ENCODE assay signal across 10 cellular contexts in genomic region chr1:234564035-234565029, GRCh38. TPM values are rescaled to one million over a fixed set of nuclear protein-coding genes. Genes with fewer than 3 reads are reported as not detected.
DNase-seq lines count a peak whose midpoint lies in the region; ATAC-seq, FAIRE-seq and TF ChIP-seq lines count a peak whose summit lies in the region.
"Had no signal": no experiment of that assay in that cellular context is flagged by ENCODE, and none has a peak within 500 bp of the region (broad histone marks: within the 10 kb centered on the region; RNA-seq: fewer than 3 reads in every experiment).

No MANE protein-coding gene starts in this region.

- POLR2A ChIA-PET in HEK293 (lab: Yijun Ruan, JAX) = interaction anchor here (1.0 to 1.5 kb wide), 3 partner anchors 11 to 20 kb away, joined by 3 to 5 read pairs (median 4); no protein-coding TSS in a partner anchor
- POLR2A ChIA-PET in CD4-positive, alpha-beta T cell (lab: Charles Lee) = no interaction called here

- H3K4me3 Mint-ChIP-seq in astrocyte (ENCODE audit: unreplicated experiment) = no peak overlapping the region
- no peak overlapping the region for H3K4me3 Mint-ChIP-seq in CD4-positive, alpha-beta T cell
- H3K4me3 Mint-ChIP-seq in activated T-helper 1 cell treated with anti-CD3 and anti-CD28 coated beads, Interleukin-12 subunit alpha, Interleukin-12 subunit beta, Interleukin-2, Interleukin-4 antibody, amounts not matched to agents 30 ng/mL and 10 ng/mL and 1 ng/mL, durations not matched to agents 14 hours and 24 hours and 36 hours = no peak overlapping the region

- peaks cover 14% of the 10 kb centered on the region for H3K4me1 ChIP-seq in HEK293 (ENCODE audit: control insufficient read depth, insufficient read depth, low read length)
- H3K4me1 ChIP-seq in astrocyte (ENCODE audit: insufficient read depth, low read length) = peaks cover 21% of the 10 kb centered on the region
- no peaks in the 10 kb centered on the region for H3K4me1 ChIP-seq in MM.1S (ENCODE audit: low read length)

- H2AFZ ChIP-seq in astrocyte (ENCODE audit: low read depth, low read length) (no peak overlapping the region), MM.1S (ENCODE audit: low read length) (no peak overlapping the region)

- no peaks in the 10 kb centered on the region for H3K9me2 ChIP-seq in MM.1S (replicated peaks; ENCODE audit: insufficient read depth, low read length)

- ATAC-seq in CD4-positive, alpha-beta T cell (ENCODE audit: poor library complexity) = no peak
- ATAC-seq in GM19023 (IDR thresholded peaks at IDR 0.05; ENCODE audit: unreplicated experiment) = no peak

- H3K4me3 ChIP-seq in HEK293 (ENCODE audit: low read depth, low read length) (no peak overlapping the region), astrocyte (ENCODE audit: insufficient read depth, low read depth, low read length) (peak overlapping the region; percentile 6), MM.1S (ENCODE audit: low read length) (no peak overlapping the region)

- DNase-seq in ACHN = peak; percentile 88
- DNase-seq in astrocyte (ENCODE audit: low read depth) = peak; percentile 97
- DNase-seq in kidney tubule cell (ENCODE audit: low spot score) = peak; percentile 99
- DNase-seq in CD4-positive, alpha-beta T cell = no peak
- DNase-seq in activated T-helper 1 cell treated with anti-CD3 and anti-CD28 coated beads, Interleukin-12 subunit alpha, Interleukin-12 subunit beta, Interleukin-2, Interleukin-4 antibody, amounts not matched to agents 30 ng/mL and 10 ng/mL and 1 ng/mL, durations not matched to agents 14 hours and 24 hours and 36 hours (ENCODE audit: low spot score) = no peak
- no peak for DNase-seq in MM.1S
- DNase-seq: DMS 273 treated with DMSO at 0.1 percent for 48 hours, SHP77 had no signal

- H4K20me1 ChIP-seq in astrocyte (ENCODE audit: insufficient read depth, low read length) (no peaks in the 10 kb centered on the region), MM.1S (ENCODE audit: insufficient read depth, low read length) (no peaks in the 10 kb centered on the region)

- H3K27me3 ChIP-seq in astrocyte (ENCODE audit: insufficient read depth, low read length) = no peaks in the 10 kb centered on the region
- H3K27me3 ChIP-seq in CD4-positive, alpha-beta T cell (ENCODE audit: control insufficient read depth, insufficient read depth, low read length) = no peaks in the 10 kb centered on the region
- no peaks in the 10 kb centered on the region for H3K27me3 ChIP-seq in MM.1S (replicated peaks; ENCODE audit: insufficient read depth, low read length)

- H3K27me3 Mint-ChIP-seq in astrocyte (ENCODE audit: low read depth, unreplicated experiment) = no peaks in the 10 kb centered on the region
- no peaks in the 10 kb centered on the region for H3K27me3 Mint-ChIP-seq in CD4-positive, alpha-beta T cell
- no peaks in the 10 kb centered on the region for H3K27me3 Mint-ChIP-seq in activated T-helper 1 cell treated with anti-CD3 and anti-CD28 coated beads, Interleukin-12 subunit alpha, Interleukin-12 subunit beta, Interleukin-2, Interleukin-4 antibody, amounts not matched to agents 30 ng/mL and 10 ng/mL and 1 ng/mL, durations not matched to agents 14 hours and 24 hours and 36 hours (ENCODE audit: insufficient read depth)

- peak overlapping the region; percentile 97 for H3K27ac Mint-ChIP-seq in astrocyte (ENCODE audit: unreplicated experiment)
- H3K27ac Mint-ChIP-seq in CD4-positive, alpha-beta T cell = no peak overlapping the region
- H3K27ac Mint-ChIP-seq in activated T-helper 1 cell treated with anti-CD3 and anti-CD28 coated beads, Interleukin-12 subunit alpha, Interleukin-12 subunit beta, Interleukin-2, Interleukin-4 antibody, amounts not matched to agents 30 ng/mL and 10 ng/mL and 1 ng/mL, durations not matched to agents 14 hours and 24 hours and 36 hours = no peak overlapping the region

- no peaks in the 10 kb centered on the region for H3K9me3 Mint-ChIP-seq in astrocyte (ENCODE audit: unreplicated experiment)
- no peaks in the 10 kb centered on the region for H3K9me3 Mint-ChIP-seq in CD4-positive, alpha-beta T cell
- no peaks in the 10 kb centered on the region for H3K9me3 Mint-ChIP-seq in activated T-helper 1 cell treated with anti-CD3 and anti-CD28 coated beads, Interleukin-12 subunit alpha, Interleukin-12 subunit beta, Interleukin-2, Interleukin-4 antibody, amounts not matched to agents 30 ng/mL and 10 ng/mL and 1 ng/mL, durations not matched to agents 14 hours and 24 hours and 36 hours

- no peak overlapping the region for H3K27ac ChIP-seq in HEK293 (ENCODE audit: extremely low read depth, low read depth, low read length)
- peak overlapping the region; percentile 77 for H3K27ac ChIP-seq in astrocyte (ENCODE audit: low read depth, low read length)
- no peak overlapping the region for H3K27ac ChIP-seq in CD4-positive, alpha-beta T cell (ENCODE audit: low read depth, low read length)
- H3K27ac ChIP-seq in MM.1S (ENCODE audit: low read length) = no peak overlapping the region

- H3K9ac ChIP-seq in astrocyte (ENCODE audit: low read length) (peak overlapping the region; percentile 64), MM.1S (ENCODE audit: low read length) (no peak overlapping the region)

- intact Hi-C loops in CD4-positive, alpha-beta T cell (cut with DNase I, micrococcal nuclease) = no loop called here
- intact Hi-C loops in activated T-helper 1 cell treated with anti-CD3 and anti-CD28 coated beads, Interleukin-12 subunit alpha, Interleukin-12 subunit beta, Interleukin-2, Interleukin-4 antibody, amounts not matched to agents 30 ng/mL and 10 ng/mL and 1 ng/mL, durations not matched to agents 14 hours and 24 hours and 36 hours (cut with micrococcal nuclease) = no loop called here

- H3K79me2 ChIP-seq in astrocyte (ENCODE audit: insufficient read depth, low read length) = no peaks in the 10 kb centered on the region
- no peaks in the 10 kb centered on the region for H3K79me2 ChIP-seq in MM.1S (ENCODE audit: low read length)

- peak; percentile 98 for FAIRE-seq in astrocyte (lab: Jason Lieb, UNC)

- in situ Hi-C loops in ACHN (cut with HindIII; ENCODE audit: low pct_ligation_motif_present, low pct_unique_long_range_greater_than_20kb, low sequenced_read_pairs) = no loop called here

- CTCF ChIA-PET in HEK293 (lab: Yijun Ruan, JAX) = interaction anchor here (1.0 to 1.7 kb wide), 2 partner anchors 9 to 65 kb away, joined by 5 to 6 read pairs; no protein-coding TSS in a partner anchor
- CTCF ChIA-PET in CD4-positive, alpha-beta T cell (lab: Charles Lee) = no interaction called here

- TF ChIP-seq CTCF in HEK293 (tag by site-specific recombination; IDR thresholded peaks at IDR 0.05) = no peak
- no peak for TF ChIP-seq CTCF in astrocyte (IDR thresholded peaks at IDR 0.05; ENCODE audit: insufficient read depth, low read depth, low read length)
- no peak for TF ChIP-seq CTCF in CD4-positive, alpha-beta T cell (IDR thresholded peaks at IDR 0.05)
- TF ChIP-seq CTCF in MM.1S (IDR thresholded peaks at IDR 0.05; ENCODE audit: low read length) = no peak

- H3K9me3 ChIP-seq in HEK293 (ENCODE audit: control insufficient read depth, insufficient read depth, low read depth, low read length) = no peaks in the 10 kb centered on the region
- no peaks in the 10 kb centered on the region for H3K9me3 ChIP-seq in astrocyte (ENCODE audit: insufficient read depth, low read depth, low read length)
- H3K9me3 ChIP-seq in CD4-positive, alpha-beta T cell (ENCODE audit: control insufficient read depth, low read length) = no peaks in the 10 kb centered on the region
- no peaks in the 10 kb centered on the region for H3K9me3 ChIP-seq in MM.1S (replicated peaks; ENCODE audit: insufficient read depth, low read length)

- H3F3A ChIP-seq in MM.1S (ENCODE audit: insufficient read depth, low read length) = no peaks in the 10 kb centered on the region

- H3K36me3 ChIP-seq in HEK293 (ENCODE audit: control insufficient read depth in 2 of 2, insufficient read depth in 1 of 2, low read length in 2 of 2) (no peaks in the 10 kb centered on the region), astrocyte (ENCODE audit: insufficient read depth, low read length) (no peaks in the 10 kb centered on the region), MM.1S (replicated peaks; ENCODE audit: insufficient read depth, low read length) (no peaks in the 10 kb centered on the region)

- peak overlapping the region; percentile 60 for H3K4me2 ChIP-seq in astrocyte (ENCODE audit: low read length)
- H3K4me2 ChIP-seq in MM.1S (ENCODE audit: low read depth, low read length) = no peak overlapping the region

- peaks cover 21% of the 10 kb centered on the region for H3K4me1 Mint-ChIP-seq in astrocyte (ENCODE audit: low read depth, unreplicated experiment)
- no peaks in the 10 kb centered on the region for H3K4me1 Mint-ChIP-seq in CD4-positive, alpha-beta T cell (ENCODE audit: low read depth)
- peaks cover 7% of the 10 kb centered on the region for H3K4me1 Mint-ChIP-seq in activated T-helper 1 cell treated with anti-CD3 and anti-CD28 coated beads, Interleukin-12 subunit alpha, Interleukin-12 subunit beta, Interleukin-2, Interleukin-4 antibody, amounts not matched to agents 30 ng/mL and 10 ng/mL and 1 ng/mL, durations not matched to agents 14 hours and 24 hours and 36 hours (ENCODE audit: low read depth)

- no peaks in the 10 kb centered on the region for H3K36me3 Mint-ChIP-seq in astrocyte (ENCODE audit: low read depth, unreplicated experiment)
- no peaks in the 10 kb centered on the region for H3K36me3 Mint-ChIP-seq in CD4-positive, alpha-beta T cell (ENCODE audit: low read depth)
- H3K36me3 Mint-ChIP-seq in activated T-helper 1 cell treated with anti-CD3 and anti-CD28 coated beads, Interleukin-12 subunit alpha, Interleukin-12 subunit beta, Interleukin-2, Interleukin-4 antibody, amounts not matched to agents 30 ng/mL and 10 ng/mL and 1 ng/mL, durations not matched to agents 14 hours and 24 hours and 36 hours (ENCODE audit: low read depth) = peaks cover 2% of the 10 kb centered on the region

TF ChIP-seq in HEK293, 187 proteins besides CTCF, POLR2A, EP300 and RAD21 (continues in another document):
- no peak for TF ChIP-seq ZNF449 (tag by site-specific recombination; IDR thresholded peaks at IDR 0.05)
- no peak for TF ChIP-seq ZNF423 (tag by site-specific recombination; IDR thresholded peaks at IDR 0.05)
- TF ChIP-seq ZNF324 (tag by site-specific recombination; IDR thresholded peaks at IDR 0.05) = peak; percentile 21; the same call in 1 of the 2 replicates

RNA-seq across cellular contexts. Expression of gene IRF2BP2, which starts 45.6 kb away (rescaled TPM):
- total RNA-seq in astrocyte = 122 and 126 TPM in 2 replicates
- 100 to 1,000 TPM; 580 to 609 TPM for total RNA-seq in CD4-positive, alpha-beta T cell
- 243 TPM in 2 replicates for total RNA-seq in activated T-helper 1 cell treated with anti-CD3 and anti-CD28 coated beads, Interleukin-12 subunit alpha, Interleukin-12 subunit beta, Interleukin-2, Interleukin-4 antibody, amounts not matched to agents 30 ng/mL and 10 ng/mL and 1 ng/mL, durations not matched to agents 14 hours and 24 hours and 36 hours

Comparison
In these comparisons a context has a peak if more than half of its experiments do, and no peak if none do; other contexts are left out.
1. DNase-seq: peak in ACHN (single experiment), astrocyte (single experiment) and kidney tubule cell (single experiment); none in CD4-positive, alpha-beta T cell (0 of 10), activated T-helper 1 cell treated with anti-CD3 and anti-CD28 coated beads, Interleukin-12 subunit alpha, Interleukin-12 subunit beta, Interleukin-2, Interleukin-4 antibody, amounts not matched to agents 30 ng/mL and 10 ng/mL and 1 ng/mL, durations not matched to agents 14 hours and 24 hours and 36 hours (single experiment) and MM.1S (single experiment).